In genomic region chr17:17896746-17897145, GRCh38 we compare ENCODE assay signal across 30 cellular contexts.
"Had no signal": no experiment of that assay in that cellular context is flagged by ENCODE, and none has a peak within 500 bp of the region (broad histone marks: within the 10 kb centered on the region; RNA-seq: fewer than 3 reads in every experiment).

No MANE protein-coding gene starts in this region.

- H3K4me1 Mint-ChIP-seq: activated T-helper 17 cell treated with anti-CD3 and anti-CD28 coated beads, Interleukin-2, amount 50 U/mL, for 72 hours; central memory CD8-positive, alpha-beta T cell had no signal

- H3K4me3 Mint-ChIP-seq: activated CD4-positive, alpha-beta memory T cell treated with anti-CD3 and anti-CD28 coated beads, Interleukin-2, amount 10 ng/mL, durations not matched to agents 7 days and 5 days; activated CD4-positive, alpha-beta T cell treated with anti-CD3 and anti-CD28 coated beads, Interleukin-2, amount 10 ng/mL, durations not matched to agents 7 days and 5 days; activated T-cell treated with anti-CD3 and anti-CD28 coated beads, Interleukin-2, amount 50 U/mL, for 24 hours; activated T-helper 17 cell treated with anti-CD3 and anti-CD28 coated beads, Interleukin-2, amount 50 U/mL, for 72 hours; central memory CD8-positive, alpha-beta T cell; natural killer cell treated with Interleukin-12 subunit alpha and Interleukin-12 subunit beta and Interleukin-15 and Interleukin-18, amount 100 ng/mL, for 72 hours; stimulated activated naive CD8-positive, alpha-beta T cell treated with anti-CD3 and anti-CD28 coated beads, Interleukin-15, Interleukin-2, amounts not matched to agents 100 ng/mL and 50 ng/mL, for 24 hours; T-helper 17 cell; type B pancreatic cell had no signal

- H3K9me3 ChIP-seq: left ventricle myocardium inferior, mucosa of descending colon, vagina had no signal

- FAIRE-seq: colon, endometrium, frontal cortex had no signal

- H3K9me3 Mint-ChIP-seq: activated CD4-positive, alpha-beta memory T cell treated with anti-CD3 and anti-CD28 coated beads, Interleukin-2, amount 10 ng/mL, durations not matched to agents 7 days and 5 days; activated CD4-positive, alpha-beta T cell treated with anti-CD3 and anti-CD28 coated beads, Interleukin-2, amount 10 ng/mL, durations not matched to agents 7 days and 5 days; activated T-cell treated with anti-CD3 and anti-CD28 coated beads, Interleukin-2, amount 50 U/mL, for 24 hours; activated T-helper 17 cell treated with anti-CD3 and anti-CD28 coated beads, Interleukin-2, amount 50 U/mL, for 72 hours; central memory CD8-positive, alpha-beta T cell; natural killer cell treated with Interleukin-12 subunit alpha and Interleukin-12 subunit beta and Interleukin-15 and Interleukin-18, amount 100 ng/mL, for 72 hours; stimulated activated naive CD8-positive, alpha-beta T cell treated with anti-CD3 and anti-CD28 coated beads, Interleukin-15, Interleukin-2, amounts not matched to agents 100 ng/mL and 50 ng/mL, for 24 hours; type B pancreatic cell had no signal

- H3K36me3 Mint-ChIP-seq: natural killer cell treated with Interleukin-12 subunit alpha and Interleukin-12 subunit beta and Interleukin-15 and Interleukin-18, amount 100 ng/mL, for 72 hours had no signal

- H3K27ac Mint-ChIP-seq: activated CD4-positive, alpha-beta memory T cell treated with anti-CD3 and anti-CD28 coated beads, Interleukin-2, amount 10 ng/mL, durations not matched to agents 7 days and 5 days; activated CD4-positive, alpha-beta T cell treated with anti-CD3 and anti-CD28 coated beads, Interleukin-2, amount 10 ng/mL, durations not matched to agents 7 days and 5 days; activated T-cell treated with anti-CD3 and anti-CD28 coated beads, Interleukin-2, amount 50 U/mL, for 24 hours; activated T-helper 17 cell treated with anti-CD3 and anti-CD28 coated beads, Interleukin-2, amount 50 U/mL, for 72 hours; natural killer cell treated with Interleukin-12 subunit alpha and Interleukin-12 subunit beta and Interleukin-15 and Interleukin-18, amount 100 ng/mL, for 72 hours; stimulated activated naive CD8-positive, alpha-beta T cell treated with anti-CD3 and anti-CD28 coated beads, Interleukin-15, Interleukin-2, amounts not matched to agents 100 ng/mL and 50 ng/mL, for 24 hours; T-helper 17 cell; type B pancreatic cell had no signal

- DNase-seq: activated CD4-positive, alpha-beta memory T cell treated with anti-CD3 and anti-CD28 coated beads, Interleukin-2, amount 10 ng/mL, durations not matched to agents 7 days and 5 days; activated CD4-positive, alpha-beta T cell treated with anti-CD3 and anti-CD28 coated beads for 1 hour; activated CD4-positive, alpha-beta T cell treated with anti-CD3 and anti-CD28 coated beads, Interleukin-2, amount 10 ng/mL, durations not matched to agents 7 days and 5 days; activated CD8-positive, alpha-beta memory T cell treated with anti-CD3 and anti-CD28 coated beads, Interleukin-2, amount 50 U/mL, for 48 hours; activated gamma-delta T cell treated with Interleukin-2 at 50 U/mL for 16 hours; activated naive CD4-positive, alpha-beta T cell treated with anti-CD3 and anti-CD28 coated beads, Interleukin-2, amount 50 U/mL, for 16 hours; activated T-cell treated with anti-CD3 and anti-CD28 coated beads, Interleukin-2, amount 50 U/mL, for 24 hours; amniotic stem cell; dermis blood vessel endothelial cell; effector CD4-positive, alpha-beta T cell; left ventricle myocardium inferior; mesendoderm; mucosa of descending colon; stimulated activated CD4-positive, alpha-beta T cell treated with anti-CD3 and anti-CD28 coated beads, Interleukin-12 subunit alpha, Interleukin-12 subunit beta, amount 100 ng/mL, for 4 hours; stimulated activated CD4-positive, alpha-beta T cell treated with anti-CD3 and anti-CD28 coated beads, Interleukin-4, amount 100 ng/mL, for 1 hour; substantia nigra; T-helper 17 cell; T1000 had no signal

- ATAC-seq: activated T-helper 17 cell treated with anti-CD3 and anti-CD28 coated beads, Interleukin-2, amount 50 U/mL, for 72 hours; mucosa of descending colon; natural killer cell treated with Interleukin-12 subunit alpha and Interleukin-12 subunit beta and Interleukin-15 and Interleukin-18, amount 100 ng/mL, for 72 hours; sciatic nerve; T-helper 17 cell had no signal

- H3K27me3 ChIP-seq: vagina had no signal

- H3K27me3 Mint-ChIP-seq: activated CD4-positive, alpha-beta memory T cell treated with anti-CD3 and anti-CD28 coated beads, Interleukin-2, amount 10 ng/mL, durations not matched to agents 7 days and 5 days; activated CD4-positive, alpha-beta T cell treated with anti-CD3 and anti-CD28 coated beads, Interleukin-2, amount 10 ng/mL, durations not matched to agents 7 days and 5 days; activated T-cell treated with anti-CD3 and anti-CD28 coated beads, Interleukin-2, amount 50 U/mL, for 24 hours; activated T-helper 17 cell treated with anti-CD3 and anti-CD28 coated beads, Interleukin-2, amount 50 U/mL, for 72 hours; central memory CD8-positive, alpha-beta T cell; natural killer cell treated with Interleukin-12 subunit alpha and Interleukin-12 subunit beta and Interleukin-15 and Interleukin-18, amount 100 ng/mL, for 72 hours; stimulated activated naive CD8-positive, alpha-beta T cell treated with anti-CD3 and anti-CD28 coated beads, Interleukin-15, Interleukin-2, amounts not matched to agents 100 ng/mL and 50 ng/mL, for 24 hours; T-helper 17 cell; type B pancreatic cell had no signal

- H3K4me3 ChIP-seq: left ventricle myocardium inferior, lung, mucosa of descending colon, skin epidermis, vagina had no signal

- H3K27ac ChIP-seq: left ventricle myocardium inferior, skin epidermis, vagina had no signal
